In the genomic region with DNA sequence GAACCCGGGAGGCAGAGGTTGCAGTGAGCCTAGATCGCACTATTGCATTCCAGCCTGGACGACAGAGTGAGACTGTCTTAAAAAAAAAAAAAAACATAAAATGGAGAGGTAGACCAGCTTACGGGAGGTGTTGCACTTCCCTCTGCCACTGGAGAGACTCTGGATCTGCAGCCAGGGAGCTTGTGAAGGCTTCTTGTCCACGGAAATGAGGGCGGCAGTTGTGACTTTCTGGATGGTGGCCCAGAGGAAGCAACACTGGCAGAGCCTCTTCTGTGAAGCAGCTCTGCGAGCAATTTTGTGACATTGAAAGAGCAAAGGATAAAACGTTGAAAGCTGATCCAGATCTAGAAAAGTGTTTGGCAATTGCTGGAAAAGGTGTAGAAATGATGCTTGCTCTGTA, we compare ENCODE assay signal across 1 cellular context.
TF ChIP-seq lines count a peak whose summit lies in the region.

No MANE protein-coding gene starts in this region.

TF ChIP-seq in A549, 52 proteins besides CTCF, POLR2A, EP300 and RAD21 (continued from another document):
- TF ChIP-seq, protein P1, sequence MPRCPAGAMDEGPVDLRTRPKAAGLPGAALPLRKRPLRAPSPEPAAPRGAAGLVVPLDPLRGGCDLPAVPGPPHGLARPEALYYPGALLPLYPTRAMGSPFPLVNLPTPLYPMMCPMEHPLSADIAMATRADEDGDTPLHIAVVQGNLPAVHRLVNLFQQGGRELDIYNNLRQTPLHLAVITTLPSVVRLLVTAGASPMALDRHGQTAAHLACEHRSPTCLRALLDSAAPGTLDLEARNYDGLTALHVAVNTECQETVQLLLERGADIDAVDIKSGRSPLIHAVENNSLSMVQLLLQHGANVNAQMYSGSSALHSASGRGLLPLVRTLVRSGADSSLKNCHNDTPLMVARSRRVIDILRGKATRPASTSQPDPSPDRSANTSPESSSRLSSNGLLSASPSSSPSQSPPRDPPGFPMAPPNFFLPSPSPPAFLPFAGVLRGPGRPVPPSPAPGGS (IDR thresholded peaks at IDR 0.05), result no peak
- TF ChIP-seq NR3C1 (IDR thresholded peaks at IDR 0.05), result no peak
- no peak for TF ChIP-seq HOXA7 (CRISPR knock-in tag; IDR thresholded peaks at IDR 0.05)
- TF ChIP-seq MYC (IDR thresholded peaks at IDR 0.05; ENCODE audit: borderline replicate concordance, low read length), result no peak
- TF ChIP-seq, protein P2, sequence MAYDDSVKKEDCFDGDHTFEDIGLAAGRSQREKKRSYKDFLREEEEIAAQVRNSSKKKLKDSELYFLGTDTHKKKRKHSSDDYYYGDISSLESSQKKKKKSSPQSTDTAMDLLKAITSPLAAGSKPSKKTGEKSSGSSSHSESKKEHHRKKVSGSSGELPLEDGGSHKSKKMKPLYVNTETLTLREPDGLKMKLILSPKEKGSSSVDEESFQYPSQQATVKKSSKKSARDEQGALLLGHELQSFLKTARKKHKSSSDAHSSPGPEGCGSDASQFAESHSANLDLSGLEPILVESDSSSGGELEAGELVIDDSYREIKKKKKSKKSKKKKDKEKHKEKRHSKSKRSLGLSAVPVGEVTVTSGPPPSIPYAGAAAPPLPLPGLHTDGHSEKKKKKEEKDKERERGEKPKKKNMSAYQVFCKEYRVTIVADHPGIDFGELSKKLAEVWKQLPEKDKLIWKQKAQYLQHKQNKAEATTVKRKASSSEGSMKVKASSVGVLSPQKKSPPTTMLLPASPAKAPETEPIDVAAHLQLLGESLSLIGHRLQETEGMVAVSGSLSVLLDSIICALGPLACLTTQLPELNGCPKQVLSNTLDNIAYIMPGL (CRISPR knock-in tag; IDR thresholded peaks at IDR 0.05; ENCODE audit: borderline replicate concordance), result no peak
- TF ChIP-seq, protein P3, sequence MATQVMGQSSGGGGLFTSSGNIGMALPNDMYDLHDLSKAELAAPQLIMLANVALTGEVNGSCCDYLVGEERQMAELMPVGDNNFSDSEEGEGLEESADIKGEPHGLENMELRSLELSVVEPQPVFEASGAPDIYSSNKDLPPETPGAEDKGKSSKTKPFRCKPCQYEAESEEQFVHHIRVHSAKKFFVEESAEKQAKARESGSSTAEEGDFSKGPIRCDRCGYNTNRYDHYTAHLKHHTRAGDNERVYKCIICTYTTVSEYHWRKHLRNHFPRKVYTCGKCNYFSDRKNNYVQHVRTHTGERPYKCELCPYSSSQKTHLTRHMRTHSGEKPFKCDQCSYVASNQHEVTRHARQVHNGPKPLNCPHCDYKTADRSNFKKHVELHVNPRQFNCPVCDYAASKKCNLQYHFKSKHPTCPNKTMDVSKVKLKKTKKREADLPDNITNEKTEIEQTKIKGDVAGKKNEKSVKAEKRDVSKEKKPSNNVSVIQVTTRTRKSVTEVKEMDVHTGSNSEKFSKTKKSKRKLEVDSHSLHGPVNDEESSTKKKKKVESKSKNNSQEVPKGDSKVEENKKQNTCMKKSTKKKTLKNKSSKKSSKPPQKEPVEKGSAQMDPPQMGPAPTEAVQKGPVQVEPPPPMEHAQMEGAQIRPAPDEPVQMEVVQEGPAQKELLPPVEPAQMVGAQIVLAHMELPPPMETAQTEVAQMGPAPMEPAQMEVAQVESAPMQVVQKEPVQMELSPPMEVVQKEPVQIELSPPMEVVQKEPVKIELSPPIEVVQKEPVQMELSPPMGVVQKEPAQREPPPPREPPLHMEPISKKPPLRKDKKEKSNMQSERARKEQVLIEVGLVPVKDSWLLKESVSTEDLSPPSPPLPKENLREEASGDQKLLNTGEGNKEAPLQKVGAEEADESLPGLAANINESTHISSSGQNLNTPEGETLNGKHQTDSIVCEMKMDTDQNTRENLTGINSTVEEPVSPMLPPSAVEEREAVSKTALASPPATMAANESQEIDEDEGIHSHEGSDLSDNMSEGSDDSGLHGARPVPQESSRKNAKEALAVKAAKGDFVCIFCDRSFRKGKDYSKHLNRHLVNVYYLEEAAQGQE (IDR thresholded peaks at IDR 0.05), result no peak
- TF ChIP-seq GATA3 (IDR thresholded peaks at IDR 0.05; ENCODE audit: borderline replicate concordance), result no peak
